In genomic region chr5:141639357-141640050, GRCh38 we compare ENCODE assay signal across 21 cellular contexts.
"Had no signal": no experiment of that assay in that cellular context is flagged by ENCODE, and none has a peak within 500 bp of the region (broad histone marks: within the 10 kb centered on the region; RNA-seq: fewer than 3 reads in every experiment).

No MANE protein-coding gene starts in this region.

- ATAC-seq: activated CD4-positive, CD25-positive, alpha-beta regulatory T cell treated with anti-CD3 and anti-CD28 coated beads, Interleukin-2, amount 50 U/mL, for 24 hours; left lung; stimulated activated naive B cell treated with anti-CD40 and anti-IgM and Interleukin-4, amounts not matched to agents 10 μg/mL and 1 μg/mL and 100 μg/mL, for 72 hours had no signal

- H3K4me3 ChIP-seq: left lung, tibial nerve, vagina had no signal

- H3K4me3 Mint-ChIP-seq: stimulated activated naive B cell treated with anti-CD40 and anti-IgM and Interleukin-4, amounts not matched to agents 10 μg/mL and 1 μg/mL and 100 μg/mL, for 72 hours had no signal

- H3K9me3 Mint-ChIP-seq: activated CD4-positive, alpha-beta memory T cell treated with anti-CD3 and anti-CD28 coated beads for 36 hours; activated naive CD4-positive, alpha-beta T cell treated with anti-CD3 and anti-CD28 coated beads, Interleukin-2, amount 10 ng/mL, durations not matched to agents 7 days and 5 days; central memory CD8-positive, alpha-beta T cell; naive B cell; stimulated activated naive B cell treated with anti-CD40 and anti-IgM and Interleukin-4, amounts not matched to agents 10 μg/mL and 1 μg/mL and 100 μg/mL, for 72 hours; T-helper 2 cell treated with Interferon-gamma antibody and Interleukin-4, amounts not matched to agents 5 μg/mL and 100 μg/mL, for 36 hours had no signal

- H3K27me3 Mint-ChIP-seq: activated CD4-positive, alpha-beta memory T cell treated with anti-CD3 and anti-CD28 coated beads for 36 hours; activated naive CD4-positive, alpha-beta T cell treated with anti-CD3 and anti-CD28 coated beads, Interleukin-2, amount 10 ng/mL, durations not matched to agents 7 days and 5 days; central memory CD8-positive, alpha-beta T cell; naive B cell; stimulated activated naive B cell treated with anti-CD40 and anti-IgM and Interleukin-4, amounts not matched to agents 10 μg/mL and 1 μg/mL and 100 μg/mL, for 72 hours had no signal

- H3K27ac Mint-ChIP-seq: stimulated activated naive B cell treated with anti-CD40 and anti-IgM and Interleukin-4, amounts not matched to agents 10 μg/mL and 1 μg/mL and 100 μg/mL, for 72 hours had no signal

- H3K9me3 ChIP-seq: left lung, neutrophil, tibial nerve, vagina had no signal

- DNase-seq: activated CD4-positive, alpha-beta memory T cell treated with anti-CD3 and anti-CD28 coated beads for 36 hours; activated naive CD4-positive, alpha-beta T cell treated with anti-CD3 and anti-CD28 coated beads, Interleukin-2, amount 10 ng/mL, durations not matched to agents 7 days and 5 days; amygdala; brain microvascular endothelial cell; cortex of kidney; effector CD8-positive, alpha-beta T cell; foreskin fibroblast; hippocampal formation; left lung; mammary epithelial cell; naive B cell; stimulated activated CD4-positive, alpha-beta T cell treated with anti-CD3 and anti-CD28 coated beads, Interleukin-2, amount 100 ng/mL, for 48 hours; stimulated activated naive B cell treated with anti-CD40 and anti-IgM and Interleukin-4, amounts not matched to agents 10 μg/mL and 1 μg/mL and 100 μg/mL, for 72 hours; substantia nigra; SW 1271 had no signal

- H3K27me3 ChIP-seq: brain microvascular endothelial cell, left lung, tibial nerve, vagina had no signal

- H3K27ac ChIP-seq: brain microvascular endothelial cell, left lung, neutrophil, tibial nerve, vagina had no signal
